14 cellular contexts compared by ENCODE assay signal in genomic region chr12:15982921-15983320, GRCh38.
"Had no signal": no experiment of that assay in that cellular context is flagged by ENCODE, and none has a peak within 500 bp of the region (broad histone marks: within the 10 kb centered on the region; RNA-seq: fewer than 3 reads in every experiment).

No MANE protein-coding gene starts in this region.

- H3K4me3 ChIP-seq: coronary artery, ovary, tibial artery had no signal

- H3K9me3 Mint-ChIP-seq: activated CD4-positive, alpha-beta T cell treated with anti-CD3 and anti-CD28 coated beads, Interleukin-2, amount 10 ng/mL, durations not matched to agents 24 days and 14 days; activated naive CD4-positive, alpha-beta T cell treated with anti-CD3 and anti-CD28 coated beads for 36 hours; activated T-helper 17 cell treated with anti-CD3 and anti-CD28 coated beads, Interleukin-2, amount 50 U/mL, for 72 hours; neural crest cell had no signal

- DNase-seq: activated CD4-positive, alpha-beta T cell treated with anti-CD3 and anti-CD28 coated beads, Interleukin-2, amount 10 ng/mL, durations not matched to agents 24 days and 14 days; activated CD4-positive, CD25-positive, alpha-beta regulatory T cell; activated naive CD4-positive, alpha-beta T cell treated with anti-CD3 and anti-CD28 coated beads for 36 hours; central memory CD4-positive, alpha-beta T cell; glutamatergic neuron; left ventricle myocardium superior; ovary; stimulated activated CD4-positive, alpha-beta T cell treated with anti-CD3 and anti-CD28 coated beads, Interleukin-2, amount 100 ng/mL, for 24 hours; tibial artery had no signal

- H3K27me3 ChIP-seq: ovary, tibial artery had no signal

- H3K27me3 Mint-ChIP-seq: activated CD4-positive, alpha-beta T cell treated with anti-CD3 and anti-CD28 coated beads, Interleukin-2, amount 10 ng/mL, durations not matched to agents 24 days and 14 days; activated T-helper 17 cell treated with anti-CD3 and anti-CD28 coated beads, Interleukin-2, amount 50 U/mL, for 72 hours; stimulated activated memory B cell treated with anti-CD40 and anti-IgM and Interleukin-4, amounts not matched to agents 10 μg/mL and 1 μg/mL and 100 μg/mL, for 72 hours had no signal

- ATAC-seq: activated T-helper 17 cell treated with anti-CD3 and anti-CD28 coated beads, Interleukin-2, amount 50 U/mL, for 72 hours; sciatic nerve; stimulated activated memory B cell treated with anti-CD40 and anti-IgM and Interleukin-4, amounts not matched to agents 10 μg/mL and 1 μg/mL and 100 μg/mL, for 72 hours had no signal

- H3K9me3 ChIP-seq: ovary, tibial artery had no signal

- H3K36me3 ChIP-seq: ovary had no signal

- H3K27ac ChIP-seq: coronary artery, ovary, tibial artery had no signal

- H3K4me1 Mint-ChIP-seq: activated T-helper 17 cell treated with anti-CD3 and anti-CD28 coated beads, Interleukin-2, amount 50 U/mL, for 72 hours had no signal

- H3K4me3 Mint-ChIP-seq: activated CD4-positive, alpha-beta T cell treated with anti-CD3 and anti-CD28 coated beads, Interleukin-2, amount 10 ng/mL, durations not matched to agents 24 days and 14 days; activated naive CD4-positive, alpha-beta T cell treated with anti-CD3 and anti-CD28 coated beads for 36 hours; activated T-helper 17 cell treated with anti-CD3 and anti-CD28 coated beads, Interleukin-2, amount 50 U/mL, for 72 hours; neural crest cell; stimulated activated memory B cell treated with anti-CD40 and anti-IgM and Interleukin-4, amounts not matched to agents 10 μg/mL and 1 μg/mL and 100 μg/mL, for 72 hours had no signal

- H3K27ac Mint-ChIP-seq: activated CD4-positive, alpha-beta T cell treated with anti-CD3 and anti-CD28 coated beads, Interleukin-2, amount 10 ng/mL, durations not matched to agents 24 days and 14 days; activated naive CD4-positive, alpha-beta T cell treated with anti-CD3 and anti-CD28 coated beads for 36 hours; activated T-helper 17 cell treated with anti-CD3 and anti-CD28 coated beads, Interleukin-2, amount 50 U/mL, for 72 hours; stimulated activated memory B cell treated with anti-CD40 and anti-IgM and Interleukin-4, amounts not matched to agents 10 μg/mL and 1 μg/mL and 100 μg/mL, for 72 hours had no signal
